Comparison of ENCODE assay signal across 9 cellular contexts in genomic region chr16:85689285-85689949, GRCh38. TPM values are rescaled to one million over a fixed set of nuclear protein-coding genes. Genes with fewer than 3 reads are reported as not detected.
DNase-seq lines count a peak whose midpoint lies in the region; ATAC-seq and TF ChIP-seq lines count a peak whose summit lies in the region.
"Had no signal": no experiment of that assay in that cellular context is flagged by ENCODE, and none has a peak within 500 bp of the region (broad histone marks: within the 10 kb centered on the region; RNA-seq: fewer than 3 reads in every experiment).

No MANE protein-coding gene starts in this region.

- ATAC-seq in central memory CD8-positive, alpha-beta T cell (replicated peaks; ENCODE audit: extremely low read depth, poor library complexity, severe bottlenecking) = no peak
- no peak for ATAC-seq in GM19023 (IDR thresholded peaks at IDR 0.05; ENCODE audit: unreplicated experiment)

- H3K4me1 ChIP-seq in CD8-positive, alpha-beta memory T cell (ENCODE audit: insufficient read depth, low read length) = peaks cover 4% of the 10 kb centered on the region
- H3K4me1 ChIP-seq in Karpas-422 (ENCODE audit: low read length) = peaks cover 38% of the 10 kb centered on the region

- peak overlapping the region; percentile 49; the same call in 1 of the 2 replicates for H3K9ac ChIP-seq in Karpas-422 (ENCODE audit: low read length)

- H3K36me3 Mint-ChIP-seq in CD8-positive, alpha-beta memory T cell = no peaks in the 10 kb centered on the region
- H3K36me3 Mint-ChIP-seq in central memory CD8-positive, alpha-beta T cell (ENCODE audit: insufficient read depth) = peaks cover 2% of the 10 kb centered on the region
- H3K36me3 Mint-ChIP-seq in neural crest cell (ENCODE audit: low read depth) = peaks cover 3% of the 10 kb centered on the region

- CTCF ChIA-PET in CD8-positive, alpha-beta memory T cell (lab: Charles Lee) = interaction anchor here (0.7 to 2.0 kb wide), 4 partner anchors 28 to 73 kb away, joined by 3 to 5 read pairs (median 3); no protein-coding TSS in a partner anchor

- no peak for DNase-seq in CD8-positive, alpha-beta memory T cell
- DNase-seq in Karpas-422 (no peak), neural crest cell (ENCODE audit: low read depth, low spot score) (no peak), HuH-7.5 (ENCODE audit: low spot score) (no peak), inferior parietal cortex (ENCODE audit: extremely low spot score) (no peak)
- DNase-seq in central memory CD8-positive, alpha-beta T cell (ENCODE audit: low spot score in 2 of 2) = no peak
- no peak for DNase-seq in activated CD8-positive, alpha-beta memory T cell treated with anti-CD3 and anti-CD28 coated beads, Interleukin-2, amount 50 U/mL, for 48 hours

- peak overlapping the region; percentile 32 for H3K4me3 ChIP-seq in CD8-positive, alpha-beta memory T cell (ENCODE audit: low read length)
- H3K4me3 ChIP-seq in Karpas-422 (ENCODE audit: low read length) = peak overlapping the region; percentile 59

- no peaks in the 10 kb centered on the region for H3K36me3 ChIP-seq in CD8-positive, alpha-beta memory T cell (ENCODE audit: insufficient read depth, low read length)
- H3K36me3 ChIP-seq in Karpas-422 (ENCODE audit: insufficient read depth, low read length) = no peaks in the 10 kb centered on the region; the same call in 1 of the 2 replicates
- H3K36me3 ChIP-seq: uterus had no signal

- no peak for TF ChIP-seq CTCF in neural crest cell (conservative IDR thresholded peaks at IDR 0.05)

- H3K4me2 ChIP-seq in Karpas-422 (ENCODE audit: low read depth, low read length, poor library complexity, severe bottlenecking) = peak overlapping the region; percentile 81

- H3K9me3 Mint-ChIP-seq in CD8-positive, alpha-beta memory T cell = no peaks in the 10 kb centered on the region
- no peaks in the 10 kb centered on the region for H3K9me3 Mint-ChIP-seq in central memory CD8-positive, alpha-beta T cell
- H3K9me3 Mint-ChIP-seq in neural crest cell = no peaks in the 10 kb centered on the region

- peaks cover 3% of the 10 kb centered on the region for H3K27me3 ChIP-seq in CD8-positive, alpha-beta memory T cell (ENCODE audit: insufficient read depth, low read length, poor library complexity, severe bottlenecking)
- H3K27me3 ChIP-seq in Karpas-422 (ENCODE audit: low read length) = no peaks in the 10 kb centered on the region
- H3K27me3 ChIP-seq: uterus had no signal

- 0 out of 2 replicates have a peak overlapping the region, but pooled peaks have one; percentile 50 for H2AFZ ChIP-seq in Karpas-422 (ENCODE audit: low read length)

- peaks cover 1 to 8% of the 10 kb centered on the region in 2 donors for H3K27me3 Mint-ChIP-seq in CD8-positive, alpha-beta memory T cell
- H3K27me3 Mint-ChIP-seq in central memory CD8-positive, alpha-beta T cell = no peaks in the 10 kb centered on the region
- no peaks in the 10 kb centered on the region for H3K27me3 Mint-ChIP-seq in neural crest cell (ENCODE audit: low read depth)

- POLR2A ChIA-PET in CD8-positive, alpha-beta memory T cell (lab: Charles Lee) = no interaction called here

- peak overlapping the region in 1 of 8 donors; percentile 58 for H3K27ac Mint-ChIP-seq in CD8-positive, alpha-beta memory T cell
- H3K27ac Mint-ChIP-seq in central memory CD8-positive, alpha-beta T cell (ENCODE audit: low read depth) = no peak overlapping the region
- H3K27ac Mint-ChIP-seq in neural crest cell (ENCODE audit: unreplicated experiment) = peak overlapping the region; percentile 81

- H3K27ac ChIP-seq in CD8-positive, alpha-beta memory T cell (ENCODE audit: low read depth, low read length) = no peak overlapping the region
- no peak overlapping the region for H3K27ac ChIP-seq in Karpas-422 (ENCODE audit: low read length)
- H3K27ac ChIP-seq: uterus had no signal

- no peaks in the 10 kb centered on the region for H3K9me3 ChIP-seq in CD8-positive, alpha-beta memory T cell (ENCODE audit: low read length)
- H3K9me3 ChIP-seq in Karpas-422 (ENCODE audit: low read length) = no peaks in the 10 kb centered on the region
- H3K9me3 ChIP-seq: uterus had no signal

- H3K79me2 ChIP-seq in Karpas-422 (ENCODE audit: low read length) = peaks cover 24% of the 10 kb centered on the region

- H4K20me1 ChIP-seq in Karpas-422 (ENCODE audit: insufficient read depth, low read depth, low read length) = no peaks in the 10 kb centered on the region

- H3K4me1 Mint-ChIP-seq in CD8-positive, alpha-beta memory T cell = peaks cover 2 to 7% (median 7%) of the 10 kb centered on the region in 3 donors
- no peaks in the 10 kb centered on the region for H3K4me1 Mint-ChIP-seq in central memory CD8-positive, alpha-beta T cell
- peaks cover 29% of the 10 kb centered on the region for H3K4me1 Mint-ChIP-seq in neural crest cell

- H3K4me3 Mint-ChIP-seq in CD8-positive, alpha-beta memory T cell = peak overlapping the region in 6 of 7 donors; percentile 24 to 75 (median 58)
- H3K4me3 Mint-ChIP-seq in central memory CD8-positive, alpha-beta T cell = peak overlapping the region; percentile 71
- peak overlapping the region; percentile 81 for H3K4me3 Mint-ChIP-seq in neural crest cell

- H3K9me2 ChIP-seq in Karpas-422 (replicated peaks; ENCODE audit: insufficient read depth, low read length) = no peaks in the 10 kb centered on the region

RNA-seq across cellular contexts. Expression of gene GINS2, which starts 0.7 kb away (rescaled TPM):
- 10 to 100 TPM; 68.6 to 68.7 TPM for total RNA-seq in CD8-positive, alpha-beta memory T cell
- polyA plus RNA-seq in CD8-positive, alpha-beta memory T cell = 0.09 TPM
- total RNA-seq in Karpas-422 (2014; rRNA removed; shearing (Covaris generic); ENCODE audit: low replicate concordance) = 10.4 and 14.2 TPM in 2 replicates
- 74.0 and 82.2 TPM in 2 replicates for total RNA-seq in neural crest cell
